ENCODE assay signal across 8 cellular contexts in the genomic region with DNA sequence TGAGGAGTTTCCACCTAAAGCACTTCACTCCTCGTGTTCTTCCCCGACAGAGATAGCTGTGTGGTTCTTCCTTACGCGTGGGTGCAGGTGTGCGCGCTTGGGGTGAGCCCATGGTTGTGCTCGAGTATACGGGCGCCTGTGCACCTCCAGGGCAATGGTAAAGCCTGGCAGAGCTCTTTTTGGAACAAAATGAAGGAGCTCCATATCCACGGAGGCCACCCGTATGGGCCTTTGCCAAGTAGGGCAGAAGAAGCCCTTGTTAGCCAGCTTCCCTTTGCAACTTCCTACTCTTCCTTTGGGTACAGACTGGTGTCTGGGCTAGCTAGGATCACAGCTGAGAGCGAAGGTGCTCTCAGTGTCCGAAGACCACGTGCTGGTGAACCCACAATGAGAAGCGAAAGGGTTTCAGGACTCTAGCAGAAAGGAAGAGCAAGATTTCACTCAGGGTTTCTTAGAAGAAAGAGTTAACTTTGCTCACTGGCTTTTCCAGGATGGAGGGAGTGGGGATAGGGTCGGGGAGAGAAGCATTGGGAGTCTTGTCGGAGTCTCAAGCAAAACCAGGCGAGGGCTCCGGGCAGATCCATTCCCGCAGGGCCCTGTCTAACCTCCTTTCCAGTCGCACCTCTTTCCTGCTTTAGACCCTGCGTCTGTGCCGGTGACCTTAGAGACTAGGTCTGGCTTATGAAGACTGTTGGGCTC. TPM values are rescaled to one million over a fixed set of nuclear protein-coding genes. Genes with fewer than 3 reads are reported as not detected.
DNase-seq lines count a peak whose midpoint lies in the region; ATAC-seq and TF ChIP-seq lines count a peak whose summit lies in the region.

No MANE protein-coding gene starts in this region.

- H3K27ac ChIP-seq in HUES64 (ENCODE audit: low read depth, low read length), result 0 out of 2 replicates have a peak overlapping the region, but pooled peaks have one; percentile 0

- H3K27ac Mint-ChIP-seq in stimulated activated naive B cell treated with anti-CD40 and anti-IgM and Interleukin-4, amounts not matched to agents 10 μg/mL and 1 μg/mL and 100 μg/mL, for 72 hours, result peak overlapping the region; percentile 81

- no peaks in the 10 kb centered on the region for H3K36me3 Mint-ChIP-seq in stimulated activated naive B cell treated with anti-CD40 and anti-IgM and Interleukin-4, amounts not matched to agents 10 μg/mL and 1 μg/mL and 100 μg/mL, for 72 hours

- H3K27me3 Mint-ChIP-seq in stimulated activated naive B cell treated with anti-CD40 and anti-IgM and Interleukin-4, amounts not matched to agents 10 μg/mL and 1 μg/mL and 100 μg/mL, for 72 hours, result peaks cover 63 to 72% of the 10 kb centered on the region in 2 donors

- TF ChIP-seq CTCF in AG09309 (IDR thresholded peaks at IDR 0.05; ENCODE audit: control insufficient read depth, insufficient read depth, low read depth, low read length, missing control alignments), result no peak

- H3K9ac ChIP-seq in HUES64 (ENCODE audit: low read depth, low read length), result peak overlapping the region; percentile 42

- H3K4me3 Mint-ChIP-seq in stimulated activated naive B cell treated with anti-CD40 and anti-IgM and Interleukin-4, amounts not matched to agents 10 μg/mL and 1 μg/mL and 100 μg/mL, for 72 hours, result peak overlapping the region in 1 of 2 donors; percentile 13

- H3K9me3 ChIP-seq in HUES64 (ENCODE audit: insufficient read depth, low read depth, low read length), result no peaks in the 10 kb centered on the region

- H3K4me1 ChIP-seq in HUES64 (ENCODE audit: insufficient read depth, low read length), result peaks cover 19% of the 10 kb centered on the region

- H3K36me3 ChIP-seq in HUES64 (ENCODE audit: insufficient read depth, low read length), result no peaks in the 10 kb centered on the region

- H3K4me3 ChIP-seq in AG09309 (ENCODE audit: control insufficient read depth, low read depth, low read length), result peak overlapping the region; percentile 69
- peak overlapping the region; percentile 71 for H3K4me3 ChIP-seq in HUES64 (ENCODE audit: low read length)

- peaks cover 75% of the 10 kb centered on the region for H3K27me3 ChIP-seq in HUES64 (ENCODE audit: insufficient read depth, low read length)

- WGBS in HUES64, result under 1% methylated on average over 23 of the region's 23 CpGs

- H3K9me3 Mint-ChIP-seq in stimulated activated naive B cell treated with anti-CD40 and anti-IgM and Interleukin-4, amounts not matched to agents 10 μg/mL and 1 μg/mL and 100 μg/mL, for 72 hours, result no peaks in the 10 kb centered on the region

- H3K4me1 Mint-ChIP-seq in stimulated activated naive B cell treated with anti-CD40 and anti-IgM and Interleukin-4, amounts not matched to agents 10 μg/mL and 1 μg/mL and 100 μg/mL, for 72 hours, result peaks cover 25 to 35% of the 10 kb centered on the region in 2 donors

- peak in 1 of 2 donors; percentile 15 for ATAC-seq in stimulated activated naive B cell treated with anti-CD40 and anti-IgM and Interleukin-4, amounts not matched to agents 10 μg/mL and 1 μg/mL and 100 μg/mL, for 72 hours (replicated peaks)
- no peak for ATAC-seq in HG03565 (IDR thresholded peaks at IDR 0.05; ENCODE audit: unreplicated experiment)

- no peak for DNase-seq in AG09309 (ENCODE audit: low read depth)
- DNase-seq in amniotic epithelial cell (ENCODE audit: low read depth), result peak; percentile 54
- peak; percentile 70 for DNase-seq in iPS-NIHi7 (ENCODE audit: extremely low spot score)
- no peak for DNase-seq in stimulated activated naive B cell treated with anti-CD40 and anti-IgM and Interleukin-4, amounts not matched to agents 10 μg/mL and 1 μg/mL and 100 μg/mL, for 72 hours
- DNase-seq in germinal center (ENCODE audit: low spot score), result no peak
- DNase-seq in NOMO-1 treated with DMSO at 0.1 percent for 48 hours (lab: John Stamatoyannopoulos, UW; ENCODE audit: unreplicated experiment), result no peak

RNA-seq across cellular contexts. Expression of gene LRFN5, which starts 1.0 kb away (rescaled TPM):
- polyA plus RNA-seq in HUES64 (2013, experiment 1 of 2), result 6.9 TPM
- polyA plus RNA-seq in HUES64 (2013, experiment 2 of 2), result 5.5 TPM

Comparison
In these comparisons a context has a peak if more than half of its experiments do, and no peak if none do; other contexts are left out.
1. DNase-seq: peak in amniotic epithelial cell (single experiment) and iPS-NIHi7 (single experiment); none in AG09309 (single experiment), stimulated activated naive B cell treated with anti-CD40 and anti-IgM and Interleukin-4, amounts not matched to agents 10 μg/mL and 1 μg/mL and 100 μg/mL, for 72 hours (single experiment), germinal center (single experiment) and NOMO-1 treated with DMSO at 0.1 percent for 48 hours (single experiment).